In genomic region chr3:23035927-23036640, GRCh38 we compare ENCODE assay signal across 12 cellular contexts.
DNase-seq lines count a peak whose midpoint lies in the region; ATAC-seq, FAIRE-seq and TF ChIP-seq lines count a peak whose summit lies in the region.
"Had no signal": no experiment of that assay in that cellular context is flagged by ENCODE, and none has a peak within 500 bp of the region (broad histone marks: within the 10 kb centered on the region; RNA-seq: fewer than 3 reads in every experiment).

No MANE protein-coding gene starts in this region.

- H3K27me3 Mint-ChIP-seq in H9 (ENCODE audit: low read depth) = no peaks in the 10 kb centered on the region; the same call in 1 of the 2 replicates
- H3K27me3 Mint-ChIP-seq in naive thymus-derived CD8-positive, alpha-beta T cell = no peaks in the 10 kb centered on the region

- RAD21 ChIA-PET in GM12878 (lab: Charles Lee; ENCODE audit: unreplicated experiment) = no interaction called here

- H4K20me1 ChIP-seq in H9 (ENCODE audit: control insufficient read depth, insufficient read depth, insufficient read length) (no peaks in the 10 kb centered on the region), GM12878 (ENCODE audit: control insufficient read depth, insufficient read depth) (no peaks in the 10 kb centered on the region)

- no peak overlapping the region for H2BK5ac ChIP-seq in H9 (ENCODE audit: insufficient read length, low read length)

- DNase-seq in DMS53 treated with DMSO at 0.1 percent for 48 hours (lab: John Stamatoyannopoulos, UW; ENCODE audit: unreplicated experiment) = peak; percentile 27
- DNase-seq in H9 = peak; percentile 61
- DNase-seq in GM12878 (ENCODE audit: low read depth, low spot score) = no peak
- DNase-seq in naive thymus-derived CD8-positive, alpha-beta T cell = peak in 9 of 10 donors; percentile 3 to 80 (median 39)
- no peak for DNase-seq in NOMO-1 treated with dmso at 0.1 percent for 144 hours (lab: John Stamatoyannopoulos, UW; ENCODE audit: unreplicated experiment)
- DNase-seq in RPMI8226 = no peak
- no peak for DNase-seq in epidermal melanocyte (ENCODE audit: insufficient read length, low spot score)
- DNase-seq: DMS79; erythroblast; NCI-H1694 treated with DMSO at 0.1 percent for 48 hours; stimulated activated CD4-positive, alpha-beta T cell treated with anti-CD3 and anti-CD28 coated beads, Interleukin-12 subunit alpha, Interleukin-12 subunit beta, amount 100 ng/mL, for 4 hours had no signal

- no peak overlapping the region for H3K27ac ChIP-seq in H9 (ENCODE audit: insufficient read length, low read depth, low read length)
- H3K27ac ChIP-seq in GM12878 (ENCODE audit: control insufficient read depth, insufficient read depth) = no peak overlapping the region
- H3K27ac ChIP-seq: ascending aorta had no signal

- peaks cover 9 to 27% (median 13%) of the 10 kb centered on the region in 3 experiments for H3K36me3 Mint-ChIP-seq in H9 (ENCODE audit: insufficient read depth in 1 of 3, low read depth in 3 of 3)
- H3K36me3 Mint-ChIP-seq in naive thymus-derived CD8-positive, alpha-beta T cell = peaks cover 0 to 9% (median 2%) of the 10 kb centered on the region in 3 donors

- peak; percentile 39 for ATAC-seq in GM12878
- peak; percentile 62 to 66 for ATAC-seq in naive thymus-derived CD8-positive, alpha-beta T cell

- H2AFZ ChIP-seq in H9 (ENCODE audit: low read length) (no peak overlapping the region), GM12878 (ENCODE audit: control insufficient read depth, low read depth, low read length) (no peak overlapping the region)

- no peak overlapping the region for H2BK12ac ChIP-seq in H9 (ENCODE audit: insufficient read length, low read depth, low read length)

- H4K8ac ChIP-seq in H9 (replicated peaks; ENCODE audit: insufficient read length, low read depth, low read length) = no peak overlapping the region

- H3K36me3 ChIP-seq in GM12878 (ENCODE audit: control insufficient read depth in 2 of 2, insufficient read depth in 2 of 2, low read length in 1 of 2) = no peaks in the 10 kb centered on the region
- H3K36me3 ChIP-seq: ascending aorta had no signal

- no peak overlapping the region for H3K4ac ChIP-seq in H9 (ENCODE audit: low read depth, low read length)

- POLR2A ChIA-PET in GM12878 (lab: Charles Lee) = interaction anchor here (0.5 kb wide), 1 partner anchor 223 kb away, joined by 3 read pairs; no protein-coding TSS in a partner anchor
- POLR2A ChIA-PET in naive thymus-derived CD8-positive, alpha-beta T cell (lab: Charles Lee) = no interaction called here

- H3K18ac ChIP-seq in H9 (ENCODE audit: insufficient read length, low read depth, low read length) = peak overlapping the region; percentile 51

- no peak overlapping the region for H3K14ac ChIP-seq in H9 (ENCODE audit: insufficient read depth, low read length)

- SMC1A ChIA-PET in GM12878 (lab: Charles Lee; ENCODE audit: uncharacterized antibody, unreplicated experiment) = no interaction called here

- H2BK120ac ChIP-seq in H9 (ENCODE audit: low read depth, low read length, poor library complexity, severe bottlenecking) = no peak overlapping the region

- peaks cover 13 to 15% of the 10 kb centered on the region in 2 experiments for H3K9me3 Mint-ChIP-seq in H9
- H3K9me3 Mint-ChIP-seq in naive thymus-derived CD8-positive, alpha-beta T cell = peaks cover 3 to 36% (median 19%) of the 10 kb centered on the region in 9 donors

- H3K4me1 Mint-ChIP-seq in H9 = peaks cover 18 to 20% of the 10 kb centered on the region in 2 experiments
- peaks cover 10 to 34% (median 21%) of the 10 kb centered on the region in 4 donors for H3K4me1 Mint-ChIP-seq in naive thymus-derived CD8-positive, alpha-beta T cell

- H3K9ac ChIP-seq in H9 (ENCODE audit: extremely low read depth, insufficient read length, low read length) (no peak overlapping the region), GM12878 (ENCODE audit: control insufficient read depth, insufficient read depth, low read length) (no peak overlapping the region)

- in situ Hi-C loops in GM12878 (cut with MboI) = no loop called here

- intact Hi-C loops in GM12878 (cut with micrococcal nuclease; ENCODE audit: unreplicated experiment) = no loop called here

- H3K4me2 ChIP-seq in H9 (ENCODE audit: insufficient read depth, insufficient read length, low read length) (no peak overlapping the region), GM12878 (ENCODE audit: control insufficient read depth, insufficient read depth) (no peak overlapping the region)

- no peaks in the 10 kb centered on the region; the same call in 1 of the 2 replicates for H3K4me1 ChIP-seq in H9 (ENCODE audit: insufficient read depth, low read length)
- H3K4me1 ChIP-seq in GM12878 (ENCODE audit: control insufficient read depth, insufficient read depth, low read length) = no peaks in the 10 kb centered on the region

- CTCF ChIA-PET in GM12878 (lab: Yijun Ruan, JAX) = no interaction called here

- no peak for TF ChIP-seq RAD21 in GM12878 (IDR thresholded peaks at IDR 0.05; ENCODE audit: insufficient read depth, low read depth, low read length)

- H2BK15ac ChIP-seq in H9 (ENCODE audit: low read depth, low read length) = no peak overlapping the region

- H3K9me3 ChIP-seq in H9 (ENCODE audit: control insufficient read depth, low read depth, low read length) (no peaks in the 10 kb centered on the region), GM12878 (replicated peaks; ENCODE audit: control insufficient read depth, insufficient read depth, low read length) (no peaks in the 10 kb centered on the region; the same call in 2 of the 3 replicates)

- no peak overlapping the region for H2BK20ac ChIP-seq in H9 (ENCODE audit: low read depth, low read length, poor library complexity, severe bottlenecking)

- H3K23ac ChIP-seq in H9 (ENCODE audit: insufficient read length, low read depth, low read length) = no peak overlapping the region

- no peak for TF ChIP-seq EP300 in GM12878 (IDR thresholded peaks at IDR 0.05; ENCODE audit: borderline replicate concordance in 1 of 2, control insufficient read depth in 1 of 2, low read depth in 2 of 2, low read length in 2 of 2)

- no peaks in the 10 kb centered on the region for H3K79me1 ChIP-seq in H9 (ENCODE audit: insufficient read depth, low read depth, low read length, poor library complexity, severe bottlenecking)

- H3K79me2 ChIP-seq in H9 (ENCODE audit: insufficient read depth, low read length) = no peaks in the 10 kb centered on the region
- no peaks in the 10 kb centered on the region for H3K79me2 ChIP-seq in GM12878 (ENCODE audit: control insufficient read depth, insufficient read depth, low read length)

- H3K56ac ChIP-seq in H9 (ENCODE audit: insufficient read length, low read depth, low read length) = no peak overlapping the region

- WGBS in H9 (ENCODE audit: extremely low coverage, insufficient read length, low lambda C conversion rate) = no CpG with 5 or more reads among the region's 9 CpGs
- 36% methylated on average over 8 of the region's 9 CpGs for WGBS in GM12878 (ENCODE audit: insufficient coverage, insufficient replicate concordance, low lambda C conversion rate, missing lambda C conversion rate)

- no peak overlapping the region for H2AK5ac ChIP-seq in H9 (ENCODE audit: insufficient read length, low read length)

- no peak for FAIRE-seq in GM12878 (lab: Jason Lieb, UNC)

- no peaks in the 10 kb centered on the region for H3K23me2 ChIP-seq in H9 (ENCODE audit: insufficient read length, low read depth, low read length, poor library complexity, severe bottlenecking)

- H3K4me3 Mint-ChIP-seq in H9 = no peak overlapping the region
- peak overlapping the region in 6 of 10 donors; percentile 7 to 69 (median 42) for H3K4me3 Mint-ChIP-seq in naive thymus-derived CD8-positive, alpha-beta T cell

- no TSS peak for BruUV-seq in GM12878 (replicated peaks; lab: Mats Ljungman, UMichigan)

- no peak for TF ChIP-seq POLR2A in GM12878 (IDR thresholded peaks at IDR 0.05; ENCODE audit: low read depth, low read length)

- no peak for TF ChIP-seq CTCF in H9 (conservative IDR thresholded peaks at IDR 0.05)
- TF ChIP-seq CTCF in GM12878 (IDR thresholded peaks at IDR 0.05 in 2 of 3, conservative IDR thresholded peaks at IDR 0.05 in 1 of 3; ENCODE audit: control insufficient read depth in 2 of 3, extremely low read depth in 1 of 3, insufficient read depth in 1 of 3, low read depth in 3 of 3, low read length in 3 of 3) = no peak

- H3K4me3 ChIP-seq in GM12878 = no peak overlapping the region
- H3K4me3 ChIP-seq: ascending aorta had no signal

- H3T11ph ChIP-seq in H9 (ENCODE audit: low read length) = no peak overlapping the region

- no peak overlapping the region for H4K91ac ChIP-seq in H9 (ENCODE audit: insufficient read length, low read depth, low read length)

- no peak overlapping the region for H4K5ac ChIP-seq in H9 (ENCODE audit: insufficient read length, low read depth, low read length)

- peak overlapping the region in 1 of 3 experiments; percentile 48; a peak in 1 of 7 replicates for H3K27ac Mint-ChIP-seq in H9
- H3K27ac Mint-ChIP-seq in naive thymus-derived CD8-positive, alpha-beta T cell = peak overlapping the region in 4 of 10 donors; percentile 4 to 68 (median 49)

- H3K27me3 ChIP-seq in H9 (ENCODE audit: insufficient read depth, low read length) = no peaks in the 10 kb centered on the region
- H3K27me3 ChIP-seq in GM12878 (replicated peaks in 1 of 2; ENCODE audit: control insufficient read depth in 2 of 2, insufficient read depth in 2 of 2, low read length in 1 of 2) = no peaks in the 10 kb centered on the region
- H3K27me3 ChIP-seq: ascending aorta had no signal

TF ChIP-seq in GM12878, 131 proteins besides CTCF, POLR2A, EP300 and RAD21:
- TF ChIP-seq ZNF24 (IDR thresholded peaks at IDR 0.05) (no peak), YY1 (IDR thresholded peaks at IDR 0.05; ENCODE audit: low read depth, low read length) (0 out of 2 replicates have a peak, but pooled peaks have one; percentile 15)

Comparison
In these comparisons a context has a peak if more than half of its experiments do, and no peak if none do; other contexts are left out.
1. DNase-seq: peak in DMS53 treated with DMSO at 0.1 percent for 48 hours (single experiment), H9 (single experiment) and naive thymus-derived CD8-positive, alpha-beta T cell (9 of 10); none in GM12878 (single experiment), NOMO-1 treated with dmso at 0.1 percent for 144 hours (single experiment), RPMI8226 (single experiment) and epidermal melanocyte (single experiment).
2. H3K4me3 Mint-ChIP-seq: peak in naive thymus-derived CD8-positive, alpha-beta T cell (6 of 10); none in H9 (0 of 2).